21 cellular contexts compared by ENCODE assay signal in the genomic region with DNA sequence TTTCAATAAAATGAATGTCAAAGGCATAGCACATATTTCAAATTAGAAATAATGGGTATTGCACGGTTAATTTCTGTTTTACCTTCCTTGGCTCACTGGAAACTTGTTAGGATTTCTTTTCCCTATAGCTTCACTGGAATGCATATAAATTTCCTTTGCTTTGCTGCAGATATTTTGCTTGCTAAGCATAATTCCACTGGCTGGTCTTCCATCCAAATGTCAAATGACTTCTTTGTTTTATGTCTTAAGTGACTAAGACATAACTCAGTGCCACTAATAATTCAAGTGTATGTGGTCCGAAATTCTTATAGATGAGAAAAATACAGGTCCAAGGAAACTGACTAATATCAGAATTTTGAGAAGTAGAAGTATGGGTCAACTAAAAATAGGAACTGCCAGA.
DNase-seq lines count a peak whose midpoint lies in the region; ATAC-seq, FAIRE-seq and TF ChIP-seq lines count a peak whose summit lies in the region.
"Had no signal": no experiment of that assay in that cellular context is flagged by ENCODE, and none has a peak within 500 bp of the region (broad histone marks: within the 10 kb centered on the region; RNA-seq: fewer than 3 reads in every experiment).

No MANE protein-coding gene starts in this region.

- H3K27me3 ChIP-seq in astrocyte (ENCODE audit: insufficient read depth, low read length) = no peaks in the 10 kb centered on the region
- H3K27me3 ChIP-seq in liver (ENCODE audit: control insufficient read depth in 4 of 4, insufficient read depth in 4 of 4, low read length in 3 of 4) = no peaks in the 10 kb centered on the region
- no peaks in the 10 kb centered on the region for H3K27me3 ChIP-seq in prostate gland (replicated peaks; ENCODE audit: insufficient read depth)
- H3K27me3 ChIP-seq: BLaER1 had no signal

- no peak for TF ChIP-seq CTCF in astrocyte (IDR thresholded peaks at IDR 0.05; ENCODE audit: insufficient read depth, low read depth, low read length)
- TF ChIP-seq CTCF in liver (IDR thresholded peaks at IDR 0.05; ENCODE audit: low read depth, low read length, missing input control) = no peak
- no peak for TF ChIP-seq CTCF in prostate gland (IDR thresholded peaks at IDR 0.05)
- TF ChIP-seq CTCF in omental fat pad (IDR thresholded peaks at IDR 0.05) = no peak

- H3K36me3 Mint-ChIP-seq in activated naive CD8-positive, alpha-beta T cell = peaks cover 2% of the 10 kb centered on the region
- H3K36me3 Mint-ChIP-seq in activated naive CD8-positive, alpha-beta T cell treated with anti-CD3 and anti-CD28 coated beads for 36 hours = peaks cover 7% of the 10 kb centered on the region
- H3K36me3 Mint-ChIP-seq in astrocyte (ENCODE audit: low read depth, unreplicated experiment) = no peaks in the 10 kb centered on the region

- no peaks in the 10 kb centered on the region for H3K79me2 ChIP-seq in astrocyte (ENCODE audit: insufficient read depth, low read length)

- intact Hi-C loops in prostate gland (cut with DNase I) = no loop called here

- H3K36me3 ChIP-seq in astrocyte (ENCODE audit: insufficient read depth, low read length) = no peaks in the 10 kb centered on the region
- no peaks in the 10 kb centered on the region for H3K36me3 ChIP-seq in liver (ENCODE audit: control insufficient read depth in 4 of 4, insufficient read depth in 3 of 4, low read depth in 1 of 4, low read length in 3 of 4)
- H3K36me3 ChIP-seq in prostate gland = no peaks in the 10 kb centered on the region
- H3K36me3 ChIP-seq: BLaER1 had no signal

- no peak for TF ChIP-seq RAD21 in liver (IDR thresholded peaks at IDR 0.05)

- H3K4me2 ChIP-seq in astrocyte (ENCODE audit: low read length) = peak overlapping the region; percentile 3
- H3K4me2 ChIP-seq: BLaER1 had no signal

- no peaks in the 10 kb centered on the region for H4K20me1 ChIP-seq in astrocyte (ENCODE audit: insufficient read depth, low read length)
- H4K20me1 ChIP-seq: BLaER1 had no signal

- no peaks in the 10 kb centered on the region for H3K9me3 Mint-ChIP-seq in activated naive CD8-positive, alpha-beta T cell (ENCODE audit: low read depth)
- H3K9me3 Mint-ChIP-seq in activated naive CD8-positive, alpha-beta T cell treated with anti-CD3 and anti-CD28 coated beads for 36 hours = no peaks in the 10 kb centered on the region
- H3K9me3 Mint-ChIP-seq in astrocyte (ENCODE audit: unreplicated experiment) = no peaks in the 10 kb centered on the region
- H3K9me3 Mint-ChIP-seq: CD8-positive, alpha-beta memory T cell had no signal

- H3K9ac ChIP-seq in astrocyte (ENCODE audit: low read length) = no peak overlapping the region
- peak overlapping the region in 1 of 2 donors; percentile 60 for H3K9ac ChIP-seq in liver (ENCODE audit: low read depth in 1 of 2, low read length in 2 of 2)
- H3K9ac ChIP-seq: BLaER1 had no signal

- FAIRE-seq in astrocyte (lab: Jason Lieb, UNC) = no peak
- FAIRE-seq: GM12878 had no signal

- H3K9me3 ChIP-seq in astrocyte (ENCODE audit: insufficient read depth, low read depth, low read length) = no peaks in the 10 kb centered on the region
- H3K9me3 ChIP-seq in liver (ENCODE audit: control insufficient read depth in 4 of 4, low read length in 3 of 4) = no peaks in the 10 kb centered on the region
- no peaks in the 10 kb centered on the region for H3K9me3 ChIP-seq in prostate gland
- H3K9me3 ChIP-seq: BLaER1 had no signal

- H3K27me3 Mint-ChIP-seq in activated naive CD8-positive, alpha-beta T cell = no peaks in the 10 kb centered on the region
- no peaks in the 10 kb centered on the region for H3K27me3 Mint-ChIP-seq in activated naive CD8-positive, alpha-beta T cell treated with anti-CD3 and anti-CD28 coated beads for 36 hours
- no peaks in the 10 kb centered on the region for H3K27me3 Mint-ChIP-seq in astrocyte (ENCODE audit: low read depth, unreplicated experiment)

- peak overlapping the region; percentile 54 for H3K27ac Mint-ChIP-seq in activated naive CD8-positive, alpha-beta T cell
- H3K27ac Mint-ChIP-seq in activated naive CD8-positive, alpha-beta T cell treated with anti-CD3 and anti-CD28 coated beads for 36 hours = no peak overlapping the region
- H3K27ac Mint-ChIP-seq in astrocyte (ENCODE audit: unreplicated experiment) = no peak overlapping the region

- no peak overlapping the region for H2AFZ ChIP-seq in astrocyte (ENCODE audit: low read depth, low read length)

- peaks cover 19% of the 10 kb centered on the region for H3K4me1 Mint-ChIP-seq in activated naive CD8-positive, alpha-beta T cell (ENCODE audit: low read depth)
- peaks cover 21% of the 10 kb centered on the region for H3K4me1 Mint-ChIP-seq in activated naive CD8-positive, alpha-beta T cell treated with anti-CD3 and anti-CD28 coated beads for 36 hours
- H3K4me1 Mint-ChIP-seq in astrocyte (ENCODE audit: low read depth, unreplicated experiment) = peaks cover 3% of the 10 kb centered on the region

- no peak for DNase-seq in activated naive CD8-positive, alpha-beta T cell treated with anti-CD3 and anti-CD28 coated beads for 36 hours
- DNase-seq in astrocyte (ENCODE audit: low read depth) = no peak
- no peak for DNase-seq in prostate gland (ENCODE audit: low spot score)
- DNase-seq in omental fat pad (ENCODE audit: low spot score) = no peak
- DNase-seq in DMS53 (lab: John Stamatoyannopoulos, UW) = no peak
- no peak for DNase-seq in activated CD4-positive, alpha-beta T cell treated with anti-CD3 and anti-CD28 coated beads, Interleukin-2, amount 50 U/mL, for 1 hour
- DNase-seq: CD8-positive, alpha-beta memory T cell; GDM1; KG1; NCI-H1436; NCI-H2029 treated with DMSO at 0.1 percent for 48 hours; NCI-H2171 treated with DMSO at 0.1 percent for 48 hours; NCI-H510A; NCI-H774 had no signal

- peaks cover 17% of the 10 kb centered on the region for H3K4me1 ChIP-seq in astrocyte (ENCODE audit: insufficient read depth, low read length)
- H3K4me1 ChIP-seq in liver (ENCODE audit: control insufficient read depth in 4 of 4, insufficient read depth in 4 of 4, low read length in 3 of 4) = peaks cover 7 to 26% (median 15%) of the 10 kb centered on the region in 4 donors
- H3K4me1 ChIP-seq in prostate gland (replicated peaks) = no peaks in the 10 kb centered on the region

- WGBS in liver = 92% methylated on average over 2 of the region's 2 CpGs
- WGBS in prostate gland = 63% methylated on average over 2 of the region's 2 CpGs

- ATAC-seq in omental fat pad (ENCODE audit: low FRiP score) = no peak
- ATAC-seq: GM12878, PC-3 had no signal

- no peak for TF ChIP-seq POLR2A in prostate gland (IDR thresholded peaks at IDR 0.05)

- H3K4me3 ChIP-seq in astrocyte (ENCODE audit: insufficient read depth, low read depth, low read length) (no peak overlapping the region), liver (ENCODE audit: low read depth in 1 of 3, low read length in 3 of 3) (no peak overlapping the region), prostate gland (no peak overlapping the region)
- H3K4me3 ChIP-seq: BLaER1, GM12878 had no signal

- H3K27ac ChIP-seq in astrocyte (ENCODE audit: low read depth, low read length) = no peak overlapping the region
- peak overlapping the region; percentile 25 to 84 for H3K27ac ChIP-seq in liver (ENCODE audit: low read depth in 1 of 2, low read length in 2 of 2)
- H3K27ac ChIP-seq in prostate gland = peak overlapping the region; percentile 33 to 35
- H3K27ac ChIP-seq: 22Rv1, BLaER1, RWPE1 had no signal

- H3K4me3 Mint-ChIP-seq in activated naive CD8-positive, alpha-beta T cell = no peak overlapping the region
- H3K4me3 Mint-ChIP-seq in activated naive CD8-positive, alpha-beta T cell treated with anti-CD3 and anti-CD28 coated beads for 36 hours = no peak overlapping the region
- H3K4me3 Mint-ChIP-seq in astrocyte (ENCODE audit: unreplicated experiment) = no peak overlapping the region
- H3K4me3 Mint-ChIP-seq: CD8-positive, alpha-beta memory T cell had no signal

TF ChIP-seq in liver, 16 proteins besides CTCF, POLR2A, EP300 and RAD21 (continues in another document):
- TF ChIP-seq EGR1 (IDR thresholded peaks at IDR 0.05; ENCODE audit: low read depth in 2 of 2) (no peak), SP1 (IDR thresholded peaks at IDR 0.05) (no peak), YY1 (IDR thresholded peaks at IDR 0.05) (no peak), NR2F2 (IDR thresholded peaks at IDR 0.05) (no peak), FOXA1 (IDR thresholded peaks at IDR 0.05) (no peak), HNF4A (conservative IDR thresholded peaks at IDR 0.05) (no peak), JUND (IDR thresholded peaks at IDR 0.05) (no peak), RXRA (IDR thresholded peaks at IDR 0.05) (no peak), GABPA (IDR thresholded peaks at IDR 0.05 in 1 of 2, conservative IDR thresholded peaks at IDR 0.05 in 1 of 2) (no peak), FOXA2 (IDR thresholded peaks at IDR 0.05) (no peak), HNF4G (IDR thresholded peaks at IDR 0.05) (no peak), TAF1 (conservative IDR thresholded peaks at IDR 0.05) (no peak)
- TF ChIP-seq, protein P1, sequence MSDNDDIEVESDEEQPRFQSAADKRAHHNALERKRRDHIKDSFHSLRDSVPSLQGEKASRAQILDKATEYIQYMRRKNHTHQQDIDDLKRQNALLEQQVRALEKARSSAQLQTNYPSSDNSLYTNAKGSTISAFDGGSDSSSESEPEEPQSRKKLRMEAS (IDR thresholded peaks at IDR 0.05) = no peak
- TF ChIP-seq, protein P2, sequence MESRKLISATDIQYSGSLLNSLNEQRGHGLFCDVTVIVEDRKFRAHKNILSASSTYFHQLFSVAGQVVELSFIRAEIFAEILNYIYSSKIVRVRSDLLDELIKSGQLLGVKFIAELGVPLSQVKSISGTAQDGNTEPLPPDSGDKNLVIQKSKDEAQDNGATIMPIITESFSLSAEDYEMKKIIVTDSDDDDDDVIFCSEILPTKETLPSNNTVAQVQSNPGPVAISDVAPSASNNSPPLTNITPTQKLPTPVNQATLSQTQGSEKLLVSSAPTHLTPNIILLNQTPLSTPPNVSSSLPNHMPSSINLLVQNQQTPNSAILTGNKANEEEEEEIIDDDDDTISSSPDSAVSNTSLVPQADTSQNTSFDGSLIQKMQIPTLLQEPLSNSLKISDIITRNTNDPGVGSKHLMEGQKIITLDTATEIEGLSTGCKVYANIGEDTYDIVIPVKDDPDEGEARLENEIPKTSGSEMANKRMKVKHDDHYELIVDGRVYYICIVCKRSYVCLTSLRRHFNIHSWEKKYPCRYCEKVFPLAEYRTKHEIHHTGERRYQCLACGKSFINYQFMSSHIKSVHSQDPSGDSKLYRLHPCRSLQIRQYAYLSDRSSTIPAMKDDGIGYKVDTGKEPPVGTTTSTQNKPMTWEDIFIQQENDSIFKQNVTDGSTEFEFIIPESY (IDR thresholded peaks at IDR 0.05) = no peak
- TF ChIP-seq, protein P3, sequence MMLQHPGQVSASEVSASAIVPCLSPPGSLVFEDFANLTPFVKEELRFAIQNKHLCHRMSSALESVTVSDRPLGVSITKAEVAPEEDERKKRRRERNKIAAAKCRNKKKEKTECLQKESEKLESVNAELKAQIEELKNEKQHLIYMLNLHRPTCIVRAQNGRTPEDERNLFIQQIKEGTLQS (IDR thresholded peaks at IDR 0.05) = no peak
